Comparison of ENCODE assay signal across 1 cellular context in the genomic region with DNA sequence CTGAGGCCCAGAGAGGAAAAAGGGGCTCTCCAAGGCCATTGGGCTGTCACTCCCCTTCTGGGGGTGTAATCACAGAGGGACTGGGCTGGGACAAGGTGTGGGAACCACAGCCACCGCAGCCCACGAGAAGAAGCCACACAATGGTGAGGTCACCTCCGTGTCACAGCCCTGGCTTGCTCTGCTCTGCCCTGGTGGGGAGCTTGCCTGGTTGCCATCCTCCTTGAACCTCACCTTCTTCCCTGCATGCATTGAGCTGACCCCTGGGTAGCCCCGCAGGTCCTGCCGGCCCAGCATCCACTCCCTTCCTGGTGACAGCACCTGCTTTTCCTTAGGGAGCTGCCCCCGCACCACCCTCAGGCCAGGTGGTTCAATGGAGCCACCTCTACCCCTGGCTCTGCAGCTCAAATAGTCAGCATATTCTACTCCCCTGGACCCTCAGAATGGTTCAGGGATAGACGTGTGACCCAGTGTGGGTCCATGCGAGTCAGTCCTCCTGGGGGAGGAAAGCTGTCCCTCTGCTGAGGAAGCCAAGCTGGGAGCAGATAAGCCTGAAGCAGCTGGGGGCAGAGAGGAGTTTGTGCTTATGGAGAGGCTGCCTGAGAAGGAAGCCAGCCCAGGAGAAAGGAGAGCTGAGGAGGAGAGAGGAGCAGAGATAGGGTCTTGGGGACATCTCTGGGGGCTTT.
TF ChIP-seq lines count a peak whose summit lies in the region.

No MANE protein-coding gene starts in this region.

TF ChIP-seq in GM12878, 131 proteins besides CTCF, POLR2A, EP300 and RAD21 (continued from another document):
- TF ChIP-seq, protein P1, sequence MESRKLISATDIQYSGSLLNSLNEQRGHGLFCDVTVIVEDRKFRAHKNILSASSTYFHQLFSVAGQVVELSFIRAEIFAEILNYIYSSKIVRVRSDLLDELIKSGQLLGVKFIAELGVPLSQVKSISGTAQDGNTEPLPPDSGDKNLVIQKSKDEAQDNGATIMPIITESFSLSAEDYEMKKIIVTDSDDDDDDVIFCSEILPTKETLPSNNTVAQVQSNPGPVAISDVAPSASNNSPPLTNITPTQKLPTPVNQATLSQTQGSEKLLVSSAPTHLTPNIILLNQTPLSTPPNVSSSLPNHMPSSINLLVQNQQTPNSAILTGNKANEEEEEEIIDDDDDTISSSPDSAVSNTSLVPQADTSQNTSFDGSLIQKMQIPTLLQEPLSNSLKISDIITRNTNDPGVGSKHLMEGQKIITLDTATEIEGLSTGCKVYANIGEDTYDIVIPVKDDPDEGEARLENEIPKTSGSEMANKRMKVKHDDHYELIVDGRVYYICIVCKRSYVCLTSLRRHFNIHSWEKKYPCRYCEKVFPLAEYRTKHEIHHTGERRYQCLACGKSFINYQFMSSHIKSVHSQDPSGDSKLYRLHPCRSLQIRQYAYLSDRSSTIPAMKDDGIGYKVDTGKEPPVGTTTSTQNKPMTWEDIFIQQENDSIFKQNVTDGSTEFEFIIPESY (IDR thresholded peaks at IDR 0.05), result no peak
- TF ChIP-seq CBX3 (IDR thresholded peaks at IDR 0.05; ENCODE audit: borderline replicate concordance, low read depth), result no peak
- TF ChIP-seq, protein P2, sequence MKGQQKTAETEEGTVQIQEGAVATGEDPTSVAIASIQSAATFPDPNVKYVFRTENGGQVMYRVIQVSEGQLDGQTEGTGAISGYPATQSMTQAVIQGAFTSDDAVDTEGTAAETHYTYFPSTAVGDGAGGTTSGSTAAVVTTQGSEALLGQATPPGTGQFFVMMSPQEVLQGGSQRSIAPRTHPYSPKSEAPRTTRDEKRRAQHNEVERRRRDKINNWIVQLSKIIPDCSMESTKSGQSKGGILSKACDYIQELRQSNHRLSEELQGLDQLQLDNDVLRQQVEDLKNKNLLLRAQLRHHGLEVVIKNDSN (IDR thresholded peaks at IDR 0.05; ENCODE audit: borderline replicate concordance, extremely low read length, insufficient read depth, low read depth, low read length), result no peak
- no peak for TF ChIP-seq SIN3A (IDR thresholded peaks at IDR 0.05; ENCODE audit: low read depth, low read length)
- no peak for TF ChIP-seq CHD4 (IDR thresholded peaks at IDR 0.05)
- TF ChIP-seq, protein P3, sequence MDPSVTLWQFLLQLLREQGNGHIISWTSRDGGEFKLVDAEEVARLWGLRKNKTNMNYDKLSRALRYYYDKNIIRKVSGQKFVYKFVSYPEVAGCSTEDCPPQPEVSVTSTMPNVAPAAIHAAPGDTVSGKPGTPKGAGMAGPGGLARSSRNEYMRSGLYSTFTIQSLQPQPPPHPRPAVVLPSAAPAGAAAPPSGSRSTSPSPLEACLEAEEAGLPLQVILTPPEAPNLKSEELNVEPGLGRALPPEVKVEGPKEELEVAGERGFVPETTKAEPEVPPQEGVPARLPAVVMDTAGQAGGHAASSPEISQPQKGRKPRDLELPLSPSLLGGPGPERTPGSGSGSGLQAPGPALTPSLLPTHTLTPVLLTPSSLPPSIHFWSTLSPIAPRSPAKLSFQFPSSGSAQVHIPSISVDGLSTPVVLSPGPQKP (IDR thresholded peaks at IDR 0.05; ENCODE audit: low read depth, low read length), result no peak
- no peak for TF ChIP-seq CUX1 (IDR thresholded peaks at IDR 0.05; ENCODE audit: insufficient replicate concordance, low read depth, low read length)
